8 cellular contexts compared by ENCODE assay signal in genomic region chr5:43191740-43192557, GRCh38. TPM values are rescaled to one million over a fixed set of nuclear protein-coding genes. Genes with fewer than 3 reads are reported as not detected.
DNase-seq lines count a peak whose midpoint lies in the region; ATAC-seq and TF ChIP-seq lines count a peak whose summit lies in the region.

TSS of gene NIM1K (plus strand) at chr5:43192225. CDS start at chr5:43245776, 53,551 bp downstream.

- H3K9me3 ChIP-seq in CD8-positive, alpha-beta T cell (ENCODE audit: low read length): no peaks in the 10 kb centered on the region
- H3K9me3 ChIP-seq in body of pancreas (no peaks in the 10 kb centered on the region), iPS-18a (ENCODE audit: control insufficient read depth, low read depth, low read length) (no peaks in the 10 kb centered on the region), sigmoid colon (no peaks in the 10 kb centered on the region)

- H3K27me3 Mint-ChIP-seq in CD8-positive, alpha-beta T cell (ENCODE audit: low read depth): peaks cover 24% of the 10 kb centered on the region
- peaks cover 16% of the 10 kb centered on the region for H3K27me3 Mint-ChIP-seq in T-helper 1 cell treated with Interleukin-12 subunit alpha and Interleukin-12 subunit beta and Interleukin-4 antibody, amounts not matched to agents 30 μg/mL and 1 μg/mL, for 36 hours (ENCODE audit: low read depth)

- no peak within 1 kb of the TSS for H3K27ac ChIP-seq in CD8-positive, alpha-beta T cell (ENCODE audit: low read depth, low read length)
- H3K27ac ChIP-seq in body of pancreas (no peak within 1 kb of the TSS), iPS-18a (ENCODE audit: low read length) (no peak within 1 kb of the TSS), sigmoid colon (peak within 1 kb of the TSS; percentile 58 to 62 (median 60))

- H3K4me1 ChIP-seq in CD8-positive, alpha-beta T cell (ENCODE audit: insufficient read depth, low read length): peaks cover 19% of the 10 kb centered on the region
- peaks cover 29% of the 10 kb centered on the region for H3K4me1 ChIP-seq in body of pancreas
- peaks cover 13% of the 10 kb centered on the region for H3K4me1 ChIP-seq in iPS-18a (ENCODE audit: control insufficient read depth, low read depth, low read length)
- peaks cover 0 to 28% (median 18%) of the 10 kb centered on the region in 4 donors for H3K4me1 ChIP-seq in sigmoid colon

- no peaks in the 10 kb centered on the region for H3K9me3 Mint-ChIP-seq in CD8-positive, alpha-beta T cell
- H3K9me3 Mint-ChIP-seq in T-helper 1 cell treated with Interleukin-12 subunit alpha and Interleukin-12 subunit beta and Interleukin-4 antibody, amounts not matched to agents 30 μg/mL and 1 μg/mL, for 36 hours: no peaks in the 10 kb centered on the region

- H3K4me1 Mint-ChIP-seq in CD8-positive, alpha-beta T cell (ENCODE audit: low read depth): peaks cover 27% of the 10 kb centered on the region
- H3K4me1 Mint-ChIP-seq in T-helper 1 cell treated with Interleukin-12 subunit alpha and Interleukin-12 subunit beta and Interleukin-4 antibody, amounts not matched to agents 30 μg/mL and 1 μg/mL, for 36 hours (ENCODE audit: low read depth): peaks cover 28% of the 10 kb centered on the region

- no peak for TF ChIP-seq CTCF in CD8-positive, alpha-beta T cell (IDR thresholded peaks at IDR 0.05)
- TF ChIP-seq CTCF in body of pancreas (IDR thresholded peaks at IDR 0.05): no peak
- no peak for TF ChIP-seq CTCF in sigmoid colon (IDR thresholded peaks at IDR 0.05)

- TF ChIP-seq POLR2A in body of pancreas (IDR thresholded peaks at IDR 0.05) (peak in 1 of 3 donors; percentile 23), sigmoid colon (IDR thresholded peaks at IDR 0.05) (no peak)

- peak within 1 kb of the TSS; percentile 89 for H3K4me3 Mint-ChIP-seq in CD8-positive, alpha-beta T cell
- peak within 1 kb of the TSS; percentile 83 for H3K4me3 Mint-ChIP-seq in T-helper 1 cell treated with Interleukin-12 subunit alpha and Interleukin-12 subunit beta and Interleukin-4 antibody, amounts not matched to agents 30 μg/mL and 1 μg/mL, for 36 hours

- WGBS in body of pancreas, 2 donors: 0 to 1% methylated on average over 3 to 60 of the region's 64 CpGs
- 1% methylated on average over 64 of the region's 64 CpGs for WGBS in sigmoid colon, 2 donors

- peak in 5 of 7 experiments; percentile 1 to 51 (median 21) for DNase-seq in CD8-positive, alpha-beta T cell
- DNase-seq in body of pancreas (peak; percentile 51 to 75 (median 66)), sigmoid colon (peak; percentile 87), NAMALWA (ENCODE audit: low spot score) (no peak)

- peaks cover under 1% of the 10 kb centered on the region for H3K36me3 Mint-ChIP-seq in CD8-positive, alpha-beta T cell
- H3K36me3 Mint-ChIP-seq in T-helper 1 cell treated with Interleukin-12 subunit alpha and Interleukin-12 subunit beta and Interleukin-4 antibody, amounts not matched to agents 30 μg/mL and 1 μg/mL, for 36 hours (ENCODE audit: low read depth): no peaks in the 10 kb centered on the region

- CTCF ChIA-PET in CD8-positive, alpha-beta T cell (lab: Charles Lee): no interaction called here

- H3K27ac Mint-ChIP-seq in CD8-positive, alpha-beta T cell: peak within 1 kb of the TSS; percentile 13
- H3K27ac Mint-ChIP-seq in T-helper 1 cell treated with Interleukin-12 subunit alpha and Interleukin-12 subunit beta and Interleukin-4 antibody, amounts not matched to agents 30 μg/mL and 1 μg/mL, for 36 hours: peak within 1 kb of the TSS; percentile 77

- ATAC-seq in CD8-positive, alpha-beta T cell: peak; percentile 37
- ATAC-seq in GM19452 (IDR thresholded peaks at IDR 0.05; ENCODE audit: unreplicated experiment) (peak; percentile 77), HG03521 (IDR thresholded peaks at IDR 0.05; ENCODE audit: unreplicated experiment) (peak; percentile 66), body of pancreas (peak; percentile 78)

- H3K27me3 ChIP-seq in CD8-positive, alpha-beta T cell (ENCODE audit: insufficient read depth, low read length): peaks cover 4% of the 10 kb centered on the region
- H3K27me3 ChIP-seq in body of pancreas: no peaks in the 10 kb centered on the region
- H3K27me3 ChIP-seq in iPS-18a (ENCODE audit: control insufficient read depth, insufficient read depth, low read length): peaks cover 49% of the 10 kb centered on the region
- H3K27me3 ChIP-seq in sigmoid colon: no peaks in the 10 kb centered on the region

- no peaks in the 10 kb centered on the region for H3K36me3 ChIP-seq in CD8-positive, alpha-beta T cell (ENCODE audit: insufficient read depth, low read length)
- H3K36me3 ChIP-seq in body of pancreas (replicated peaks in 1 of 2; ENCODE audit: insufficient read depth in 1 of 2, low read depth in 2 of 2): no peaks in the 10 kb centered on the region
- no peaks in the 10 kb centered on the region for H3K36me3 ChIP-seq in iPS-18a (ENCODE audit: control insufficient read depth, low read depth, low read length)
- H3K36me3 ChIP-seq in sigmoid colon: no peaks in the 10 kb centered on the region

- POLR2A ChIA-PET in CD8-positive, alpha-beta T cell (lab: Charles Lee): no interaction called here

- H3K9ac ChIP-seq in iPS-18a (ENCODE audit: low read length): no peak within 1 kb of the TSS

- intact Hi-C loops in CD8-positive, alpha-beta T cell (cut with DNase I, micrococcal nuclease): loop anchor here (1.0 to 10.0 kb wide), 4 partner anchors 65 to 187 kb away; partner anchors contain the start of gene HMGCS1 (in 1 of the 2)
- intact Hi-C loops in body of pancreas (cut with DNase I): no loop called here
- intact Hi-C loops in sigmoid colon (cut with DNase I): loop anchor here (2.0 to 5.0 kb wide), 4 partner anchors 70 to 291 kb away; partner anchors contain the start of genes HMGCS1, TMEM267 and ZNF131

- H3K4me3 ChIP-seq in CD8-positive, alpha-beta T cell (ENCODE audit: low read depth, low read length): peak within 1 kb of the TSS; percentile 56
- H3K4me3 ChIP-seq in body of pancreas (peak within 1 kb of the TSS; percentile 16 to 17), iPS-18a (ENCODE audit: low read length) (peak within 1 kb of the TSS; percentile 70), sigmoid colon (peak within 1 kb of the TSS; percentile 36 to 74 (median 59))

- TF ChIP-seq EP300 in sigmoid colon (IDR thresholded peaks at IDR 0.05): no peak

RNA-seq across cellular contexts. Expression of gene NIM1K, which starts in this region (rescaled TPM):
- total RNA-seq in CD8-positive, alpha-beta T cell: under 1 TPM; 0.14 to 0.46 TPM
- total RNA-seq in body of pancreas: under 1 TPM in 1 of 2 donors, not detected in 1; 0.52 TPM
- total RNA-seq in sigmoid colon: 1 to 10 TPM in 1 of 4 donors, under 1 TPM in 3; 0.28 to 3.6 (median 0.83) TPM
- under 1 TPM in 1 of 3 donors, not detected in 2; 0.42 TPM for polyA plus RNA-seq in sigmoid colon

Comparison
In these comparisons a context has a peak if more than half of its experiments do, and no peak if none do; other contexts are left out.
1. Peak in DNase-seq, ATAC-seq and H3K4me3 ChIP-seq in CD8-positive, alpha-beta T cell; RNA of the gene not detected or under 1 TPM.
2. Peak in DNase-seq, ATAC-seq and H3K4me3 ChIP-seq in body of pancreas; RNA of the gene not detected or under 1 TPM.
3. H3K27ac ChIP-seq: peak in sigmoid colon (4 of 4); none in CD8-positive, alpha-beta T cell (single experiment), body of pancreas (0 of 4) and iPS-18a (single experiment).
4. H3K4me3 ChIP-seq: peak in every context shown above with its lines; median percentile 70 in iPS-18a; 59 in sigmoid colon; 56 in CD8-positive, alpha-beta T cell; 16 in body of pancreas.
5. Peak in every context shown above with its lines, with median percentiles within 50 percentile points of each other: ATAC-seq.